ENCODE assay signal across 23 cellular contexts in the genomic region with DNA sequence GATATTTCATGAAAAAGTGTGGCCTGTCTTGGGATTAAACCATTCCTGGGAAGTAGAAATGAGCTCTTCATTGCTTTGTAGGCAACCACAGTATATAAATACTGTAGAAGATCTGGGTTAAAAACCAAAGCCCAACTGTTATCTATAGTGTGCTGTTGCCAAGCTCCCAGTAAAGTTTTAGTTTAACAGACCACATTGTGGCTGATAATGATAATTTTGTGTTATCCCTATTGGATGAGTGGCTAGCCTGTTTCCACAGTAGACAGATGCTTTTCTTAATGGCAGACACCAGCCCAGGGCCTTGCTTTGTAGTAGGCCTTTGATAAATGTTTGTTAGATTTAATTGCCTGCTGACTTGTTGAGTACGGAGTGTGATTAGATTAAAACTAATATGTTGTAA. TPM values are rescaled to one million over a fixed set of nuclear protein-coding genes. Genes with fewer than 3 reads are reported as not detected.
A peak's percentile ranks its signal among the peaks of the same experiment; 100 is the strongest.
DNase-seq lines count a peak whose midpoint lies in the region; ATAC-seq, FAIRE-seq and TF ChIP-seq lines count a peak whose summit lies in the region.
"Had no signal": no experiment of that assay in that cellular context is flagged by ENCODE, and none has a peak within 500 bp of the region (broad histone marks: within the 10 kb centered on the region; RNA-seq: fewer than 3 reads in every experiment).

No MANE protein-coding gene starts in this region.

- TF ChIP-seq POLR2A in body of pancreas (IDR thresholded peaks at IDR 0.05), result no peak

- H3F3A ChIP-seq in SK-N-SH (replicated peaks; ENCODE audit: insufficient read depth), result no peaks in the 10 kb centered on the region
- H3F3A ChIP-seq in smooth muscle cell (ENCODE audit: low read depth), result no peaks in the 10 kb centered on the region

- no peak overlapping the region for H2AFZ ChIP-seq in SK-N-SH (ENCODE audit: low read depth)
- no peak overlapping the region for H2AFZ ChIP-seq in smooth muscle cell (ENCODE audit: low read depth)

- FAIRE-seq in small intestine (lab: Jason Lieb, UNC), result no peak
- FAIRE-seq: GM12892, GM18507, H1 had no signal

- H3K9me3 ChIP-seq in SK-N-SH (no peaks in the 10 kb centered on the region), smooth muscle cell (replicated peaks; ENCODE audit: low read depth) (no peaks in the 10 kb centered on the region), small intestine (ENCODE audit: control insufficient read depth, low read depth) (no peaks in the 10 kb centered on the region), body of pancreas (no peaks in the 10 kb centered on the region)
- H3K9me3 ChIP-seq: SJCRH30 had no signal

- H3K4me3 ChIP-seq in SK-N-SH (ENCODE audit: low read depth in 2 of 2, low read length in 1 of 2) (no peak overlapping the region), fibroblast of villous mesenchyme (ENCODE audit: low read depth, low read length) (no peak overlapping the region), smooth muscle cell (no peak overlapping the region), small intestine (ENCODE audit: low read depth in 1 of 2, low read length in 2 of 2) (no peak overlapping the region), body of pancreas (no peak overlapping the region)
- H3K4me3 ChIP-seq: SJCRH30 had no signal

- H3K79me2 ChIP-seq in SK-N-SH (ENCODE audit: insufficient read depth) (peaks cover 34% of the 10 kb centered on the region), smooth muscle cell (ENCODE audit: low read depth) (peaks cover 70% of the 10 kb centered on the region)

- ATAC-seq in SK-N-SH treated with all-trans-retinoic acid at 6 μM for 48 hours (no peak; the same call in 2 of the 3 replicates), body of pancreas (no peak)
- ATAC-seq: PC-3 had no signal

- POLR2A ChIA-PET in SK-N-SH (lab: Yijun Ruan, JAX), result no interaction called here

- peak in 1 of 2 experiments; percentile 57; a peak in 1 of 4 replicates for TF ChIP-seq EP300 in SK-N-SH (IDR thresholded peaks at IDR 0.05; ENCODE audit: borderline replicate concordance in 1 of 2, low read depth in 1 of 2, low read length in 1 of 2)

- H3K4me2 ChIP-seq in SK-N-SH (no peak overlapping the region), smooth muscle cell (peak overlapping the region; percentile 3)
- H3K4me2 ChIP-seq: KMS-11 had no signal

- no peaks in the 10 kb centered on the region for H3K27me3 ChIP-seq in SK-N-SH (ENCODE audit: insufficient read depth)
- no peaks in the 10 kb centered on the region for H3K27me3 ChIP-seq in smooth muscle cell (ENCODE audit: low read depth)
- H3K27me3 ChIP-seq in small intestine (ENCODE audit: control insufficient read depth in 2 of 2, insufficient read depth in 2 of 2, low read length in 2 of 2), result no peaks in the 10 kb centered on the region
- H3K27me3 ChIP-seq in body of pancreas, result no peaks in the 10 kb centered on the region
- H3K27me3 ChIP-seq: SJCRH30 had no signal

- no peak for TF ChIP-seq CTCF in SK-N-SH (IDR thresholded peaks at IDR 0.05)
- TF ChIP-seq CTCF in fibroblast of villous mesenchyme (IDR thresholded peaks at IDR 0.05; ENCODE audit: insufficient read depth, low read depth, low read length), result no peak
- no peak for TF ChIP-seq CTCF in smooth muscle cell (IDR thresholded peaks at IDR 0.05; ENCODE audit: borderline replicate concordance, insufficient read depth, poor library complexity, severe bottlenecking)
- TF ChIP-seq CTCF in body of pancreas (IDR thresholded peaks at IDR 0.05), result no peak

- 91% methylated on average over 1 of the region's 1 CpG for WGBS in SK-N-SH (ENCODE audit: low lambda C conversion rate)
- 19% methylated on average over 1 of the region's 1 CpG for WGBS in smooth muscle cell (ENCODE audit: low lambda C conversion rate)
- 36 to 65% (median 61%) methylated on average over 1 of the region's 1 CpG for WGBS in small intestine, 3 donors
- 41 to 51% methylated on average over 1 of the region's 1 CpG for WGBS in body of pancreas, 2 donors

- no peaks in the 10 kb centered on the region for H3K9me2 ChIP-seq in SK-N-SH

- CTCF ChIA-PET in SK-N-SH (lab: Yijun Ruan, JAX), result interaction anchor here (0.7 to 1.3 kb wide), 3 partner anchors 11 to 35 kb away, joined by 3 to 4 read pairs (median 3); no protein-coding TSS in a partner anchor

- no peak overlapping the region for H3K9ac ChIP-seq in SK-N-SH
- no peak overlapping the region for H3K9ac ChIP-seq in smooth muscle cell (ENCODE audit: low read depth)
- H3K9ac ChIP-seq: KMS-11 had no signal

- H4K20me1 ChIP-seq in SK-N-SH (ENCODE audit: insufficient read depth), result no peaks in the 10 kb centered on the region
- H4K20me1 ChIP-seq in smooth muscle cell (ENCODE audit: low read depth), result peaks cover 65% of the 10 kb centered on the region

- peaks cover 0 to 23% of the 10 kb centered on the region in 2 experiments; a peak in 2 of 4 replicates for H3K4me1 ChIP-seq in SK-N-SH (ENCODE audit: control insufficient read depth in 1 of 2, insufficient read depth in 2 of 2, low read depth in 1 of 2, low read length in 1 of 2)
- H3K4me1 ChIP-seq in smooth muscle cell (ENCODE audit: low read depth), result peaks cover 29% of the 10 kb centered on the region
- no peaks in the 10 kb centered on the region for H3K4me1 ChIP-seq in small intestine (ENCODE audit: control insufficient read depth in 2 of 2, insufficient read depth in 1 of 2, low read depth in 1 of 2, low read length in 1 of 2)
- no peaks in the 10 kb centered on the region for H3K4me1 ChIP-seq in body of pancreas
- H3K4me1 ChIP-seq: SJCRH30 had no signal

- no peak; the same call in 1 of the 2 replicates for TF ChIP-seq RAD21 in SK-N-SH (IDR thresholded peaks at IDR 0.05; ENCODE audit: low read length)

- H3K36me3 ChIP-seq in SK-N-SH (replicated peaks in 1 of 2; ENCODE audit: control insufficient read depth in 1 of 2, insufficient read depth in 2 of 2, low read length in 1 of 2) (no peaks in the 10 kb centered on the region), smooth muscle cell (ENCODE audit: low read depth) (no peaks in the 10 kb centered on the region), small intestine (ENCODE audit: control insufficient read depth in 2 of 2, insufficient read depth in 2 of 2, low read length in 2 of 2) (no peaks in the 10 kb centered on the region), body of pancreas (replicated peaks in 1 of 2; ENCODE audit: insufficient read depth in 1 of 2, low read depth in 2 of 2) (no peaks in the 10 kb centered on the region)
- H3K36me3 ChIP-seq: SJCRH30 had no signal

- DNase-seq in SK-N-SH (peak; percentile 73), amniotic epithelial cell (ENCODE audit: low read depth) (peak; percentile 83), fibroblast of villous mesenchyme (ENCODE audit: low read depth) (peak; percentile 91), smooth muscle cell (lab: John Stamatoyannopoulos, UW; ENCODE audit: unreplicated experiment) (no peak), putamen (ENCODE audit: low spot score) (no peak), small intestine (no peak), body of pancreas (no peak)
- DNase-seq: 8988T; Calu3; CD4-positive, alpha-beta T cell; NCI-H1417; NCI-H187; NCI-H2107; NCI-H2227 treated with DMSO at 0.1 percent for 48 hours; NCI-H524; NCI-H82; PC-3; SJCRH30 had no signal

- intact Hi-C loops in body of pancreas (cut with DNase I), result no loop called here

- H3K27ac ChIP-seq in SK-N-SH (ENCODE audit: low read depth in 2 of 2, low read length in 1 of 2), result peak overlapping the region in 1 of 2 experiments; percentile 98; a peak in 2 of 4 replicates
- peak overlapping the region; percentile 69 for H3K27ac ChIP-seq in smooth muscle cell (ENCODE audit: low read depth)
- no peak overlapping the region for H3K27ac ChIP-seq in small intestine (ENCODE audit: low read depth in 1 of 2, low read length in 1 of 2)
- no peak overlapping the region for H3K27ac ChIP-seq in body of pancreas
- H3K27ac ChIP-seq: KMS-11, SJCRH30 had no signal

TF ChIP-seq in SK-N-SH, 30 proteins besides CTCF, POLR2A, EP300 and RAD21 (continues in another document):
- peak; percentile 71; the same call in 1 of the 2 replicates for TF ChIP-seq RCOR1 (IDR thresholded peaks at IDR 0.05; ENCODE audit: low read length)
- no peak for TF ChIP-seq FOXM1 (IDR thresholded peaks at IDR 0.05; ENCODE audit: low read depth)
- no peak for TF ChIP-seq TEAD4 (IDR thresholded peaks at IDR 0.05; ENCODE audit: borderline replicate concordance, insufficient read depth)
- TF ChIP-seq, protein P1, sequence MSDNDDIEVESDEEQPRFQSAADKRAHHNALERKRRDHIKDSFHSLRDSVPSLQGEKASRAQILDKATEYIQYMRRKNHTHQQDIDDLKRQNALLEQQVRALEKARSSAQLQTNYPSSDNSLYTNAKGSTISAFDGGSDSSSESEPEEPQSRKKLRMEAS (IDR thresholded peaks at IDR 0.05; ENCODE audit: low read depth), result no peak
- no peak for TF ChIP-seq EZH2phosphoT487 (IDR thresholded peaks at IDR 0.05; ENCODE audit: borderline replicate concordance, low read depth)
- no peak for TF ChIP-seq JUND (IDR thresholded peaks at IDR 0.05)
- TF ChIP-seq GATA2 (CRISPR knock-in tag; IDR thresholded peaks at IDR 0.05), result peak; percentile 52

TF ChIP-seq in SK-N-SH treated with all-trans-retinoic acid at 6 μM for 48 hours, 23 proteins besides CTCF, POLR2A, EP300 and RAD21 (continues in another document):
- TF ChIP-seq ZC3H10 (CRISPR knock-in tag; IDR thresholded peaks at IDR 0.05), result no peak
- no peak for TF ChIP-seq ISL1 (CRISPR knock-in tag; IDR thresholded peaks at IDR 0.05)
- no peak for TF ChIP-seq ZNF8 (CRISPR knock-in tag; IDR thresholded peaks at IDR 0.05)
- TF ChIP-seq ESRRG (CRISPR knock-in tag; IDR thresholded peaks at IDR 0.05), result no peak
- no peak for TF ChIP-seq GLIS3 (CRISPR knock-in tag; IDR thresholded peaks at IDR 0.05)
- no peak for TF ChIP-seq ZNF70 (CRISPR knock-in tag; IDR thresholded peaks at IDR 0.05)
- TF ChIP-seq ZNF565 (CRISPR knock-in tag; conservative IDR thresholded peaks at IDR 0.05; ENCODE audit: low read depth), result no peak

RNA-seq across cellular contexts. Expression of a gene that starts 52.1 kb away (rescaled TPM):
- polyA plus RNA-seq in SK-N-SH (2012; rRNA removed), result 14.5 and 16.1 TPM in 2 replicates
- polyA plus RNA-seq in SK-N-SH (2012; cell fraction: cytosol; rRNA removed), result 20.2 and 21.7 TPM in 2 replicates
- 15.0 and 30.9 TPM in 2 replicates for polyA plus RNA-seq in SK-N-SH (2012; cell fraction: nucleus; rRNA removed)
- total RNA-seq in fibroblast of villous mesenchyme, result 17.3 and 20.0 TPM in 2 replicates
- 33.5 and 37.3 TPM in 2 replicates for total RNA-seq in smooth muscle cell
- polyA plus RNA-seq in smooth muscle cell, result 7.4 and 10.5 TPM in 2 replicates
- 1 to 10 TPM; 7.0 to 8.7 (median 8.7) TPM for polyA plus RNA-seq in small intestine
- total RNA-seq in body of pancreas, result 10 to 100 TPM; 13.5 to 44.4 TPM

Comparison
In these comparisons a context has a peak if more than half of its experiments do, and no peak if none do; other contexts are left out.
1. DNase-seq: peak in SK-N-SH (single experiment), amniotic epithelial cell (single experiment) and fibroblast of villous mesenchyme (single experiment); none in smooth muscle cell (single experiment), putamen (single experiment), small intestine (single experiment) and body of pancreas (0 of 4).